ENCODE assay signal across 19 cellular contexts in the genomic region with DNA sequence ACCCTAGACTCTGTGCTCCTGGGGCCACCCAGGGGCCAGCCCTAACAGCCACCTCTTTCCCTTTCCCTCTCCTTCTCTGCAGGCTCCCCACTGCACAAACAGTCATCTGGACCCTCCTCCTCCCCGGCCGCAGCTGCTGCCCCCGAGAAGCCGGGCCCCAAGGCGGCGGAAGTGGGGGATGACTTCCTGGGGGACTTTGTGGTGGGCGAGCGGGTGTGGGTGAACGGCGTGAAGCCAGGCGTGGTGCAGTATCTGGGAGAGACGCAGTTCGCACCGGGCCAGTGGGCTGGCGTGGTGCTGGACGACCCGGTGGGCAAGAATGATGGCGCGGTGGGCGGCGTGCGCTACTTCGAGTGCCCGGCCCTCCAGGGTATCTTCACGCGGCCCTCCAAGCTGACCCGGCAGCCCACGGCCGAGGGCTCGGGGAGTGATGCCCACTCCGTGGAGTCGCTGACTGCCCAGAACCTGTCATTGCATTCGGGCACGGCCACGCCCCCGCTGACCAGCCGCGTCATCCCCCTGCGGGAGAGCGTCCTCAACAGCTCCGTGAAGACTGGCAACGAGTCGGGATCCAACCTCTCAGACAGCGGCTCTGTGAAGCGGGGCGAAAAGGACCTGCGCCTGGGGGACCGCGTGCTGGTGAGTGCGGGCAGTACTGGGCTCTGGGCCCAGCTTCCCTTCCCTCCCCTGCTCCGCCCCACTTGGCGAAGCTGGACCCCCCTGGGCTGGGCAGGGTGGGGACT.
"Had no signal": no experiment of that assay in that cellular context is flagged by ENCODE, and none has a peak within 500 bp of the region (broad histone marks: within the 10 kb centered on the region; RNA-seq: fewer than 3 reads in every experiment).

No MANE protein-coding gene starts in this region.

- H3K4me1 ChIP-seq: esophagus muscularis mucosa, right lobe of liver had no signal

- H3K9me3 Mint-ChIP-seq: naive thymus-derived CD8-positive, alpha-beta T cell; WTC11 had no signal

- ATAC-seq: mucosa of descending colon; naive thymus-derived CD8-positive, alpha-beta T cell; psoas muscle; T-helper 17 cell; WTC11 had no signal

- DNase-seq: activated CD4-positive, alpha-beta T cell treated with anti-CD3 and anti-CD28 coated beads for 48 hours; activated gamma-delta T cell treated with Interleukin-2 at 50 U/mL for 16 hours; activated T-cell treated with anti-CD3 and anti-CD28 coated beads, Interleukin-2, amount 50 U/mL, for 48 hours; hypothalamus; mucosa of descending colon; naive thymus-derived CD8-positive, alpha-beta T cell; occipital lobe; psoas muscle; right lobe of liver; stimulated activated CD4-positive, alpha-beta T cell treated with anti-CD3 and anti-CD28 coated beads, Interleukin-2, amount 100 ng/mL, for 24 hours; stimulated activated naive CD4-positive, alpha-beta T cell; T-helper 17 cell; trophoblast cell had no signal

- H3K27me3 Mint-ChIP-seq: naive thymus-derived CD8-positive, alpha-beta T cell had no signal

- H3K4me3 ChIP-seq: esophagus muscularis mucosa, lung, mucosa of descending colon, psoas muscle, right lobe of liver had no signal

- H3K36me3 Mint-ChIP-seq: naive thymus-derived CD8-positive, alpha-beta T cell had no signal

- H3K9me3 ChIP-seq: esophagus muscularis mucosa, mucosa of descending colon, psoas muscle, right lobe of liver had no signal

- H3K27ac ChIP-seq: esophagus muscularis mucosa, psoas muscle, right lobe of liver had no signal

- H3K27ac Mint-ChIP-seq: T-helper 17 cell, WTC11 had no signal

- H3K4me3 Mint-ChIP-seq: T-helper 17 cell, WTC11 had no signal

- FAIRE-seq: astrocyte, endometrium had no signal

- H3K27me3 ChIP-seq: dorsolateral prefrontal cortex, esophagus muscularis mucosa, right lobe of liver had no signal

- H3K4me1 Mint-ChIP-seq: T-helper 17 cell, WTC11 had no signal
